Comparison of ENCODE assay signal across 9 cellular contexts in genomic region chr2:51454177-51454576, GRCh38.
"Had no signal": no experiment of that assay in that cellular context is flagged by ENCODE, and none has a peak within 500 bp of the region (broad histone marks: within the 10 kb centered on the region; RNA-seq: fewer than 3 reads in every experiment).

No MANE protein-coding gene starts in this region.

- H3K36me3 ChIP-seq: HAP-1 had no signal

- H3K4me3 Mint-ChIP-seq: GM23338, H9, HFFc6 had no signal

- H3K9ac ChIP-seq: GM23248 had no signal

- H3K4me1 ChIP-seq: HAP-1 had no signal

- H3K4me3 ChIP-seq: GM23248, GM23338, HAP-1 had no signal

- H3K4me1 Mint-ChIP-seq: GM23338, H9 had no signal

- H3K27ac Mint-ChIP-seq: GM23338, H9, HFFc6 had no signal

- DNase-seq: GM23248, GOT3, H7, H9, HCEC 1CT, HFFc6 had no signal

- H3K9me3 ChIP-seq: HAP-1 had no signal

- H3K4me2 ChIP-seq: GM23338 had no signal

- H2AFZ ChIP-seq: GM23248, GM23338 had no signal

- H3K27ac ChIP-seq: GM23248 had no signal

- ATAC-seq: GM23338, HCT116 had no signal
